17 cellular contexts compared by ENCODE assay signal in the genomic region with DNA sequence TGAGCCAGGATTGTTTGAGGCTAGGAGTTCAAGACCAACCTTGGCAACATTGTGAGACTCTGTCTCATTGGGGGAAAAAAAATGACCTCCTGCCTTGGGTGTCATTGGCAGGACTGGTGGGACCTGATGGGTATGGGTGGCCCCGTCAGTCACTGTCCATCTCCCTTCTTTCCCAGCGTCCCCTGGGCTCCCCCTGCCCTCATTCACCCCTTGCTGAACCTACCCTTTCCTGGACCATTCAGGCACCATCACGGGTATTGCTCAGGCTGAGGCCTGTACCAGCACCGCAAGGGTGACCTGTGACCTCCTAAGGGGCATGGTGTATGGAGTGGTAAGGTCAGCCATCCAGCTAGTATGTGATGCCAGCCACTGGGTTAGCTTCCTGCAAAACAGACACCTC. TPM values are rescaled to one million over a fixed set of nuclear protein-coding genes. Genes with fewer than 3 reads are reported as not detected.
DNase-seq lines count a peak whose midpoint lies in the region; ATAC-seq, FAIRE-seq and TF ChIP-seq lines count a peak whose summit lies in the region.
"Had no signal": no experiment of that assay in that cellular context is flagged by ENCODE, and none has a peak within 500 bp of the region (broad histone marks: within the 10 kb centered on the region; RNA-seq: fewer than 3 reads in every experiment).

No MANE protein-coding gene starts in this region.

- intact Hi-C loops in HepG2 (cut with micrococcal nuclease; ENCODE audit: unreplicated experiment) (no loop called here), PC-9 (cut with micrococcal nuclease; ENCODE audit: unreplicated experiment) (no loop called here)

- H3F3A ChIP-seq in PC-9 (ENCODE audit: insufficient read depth, low read depth), result peaks cover 11% of the 10 kb centered on the region; the same call in 1 of the 2 replicates

- no peaks in the 10 kb centered on the region for H4K20me1 ChIP-seq in HepG2 (ENCODE audit: insufficient read depth, low read length)
- no peaks in the 10 kb centered on the region for H4K20me1 ChIP-seq in PC-9 (ENCODE audit: insufficient read depth)

- H3K27ac ChIP-seq in RWPE1 (peak overlapping the region; percentile 11; the same call in 1 of the 2 replicates), HepG2 (ENCODE audit: extremely low read length, insufficient read depth, low read length) (no peak overlapping the region), trophoblast cell (ENCODE audit: low read depth, low read length) (no peak overlapping the region), PC-9 (no peak overlapping the region)

- no peak overlapping the region for H2BK5ac ChIP-seq in trophoblast cell (ENCODE audit: low read depth, low read length, poor library complexity)

- TF ChIP-seq EP300 in HepG2 (IDR thresholded peaks at IDR 0.05; ENCODE audit: low read depth in 2 of 2, low read length in 2 of 2) (no peak), HepG2 (CRISPR knock-in tag; IDR thresholded peaks at IDR 0.05; ENCODE audit: borderline replicate concordance) (no peak)

- peaks cover 2% of the 10 kb centered on the region for H3K36me3 Mint-ChIP-seq in activated CD8-positive, alpha-beta memory T cell treated with anti-CD3 and anti-CD28 coated beads, Interleukin-2, amount 10 ng/mL, durations not matched to agents 7 days and 5 days
- no peaks in the 10 kb centered on the region for H3K36me3 Mint-ChIP-seq in activated naive CD8-positive, alpha-beta T cell treated with anti-CD3 and anti-CD28 coated beads for 36 hours

- H4K91ac ChIP-seq in trophoblast cell (ENCODE audit: low read depth, low read length), result no peak overlapping the region

- no peak overlapping the region for H3K18ac ChIP-seq in trophoblast cell (ENCODE audit: low read length)

- no peak overlapping the region for H3K4ac ChIP-seq in trophoblast cell (ENCODE audit: low read depth, low read length)

- H3K9ac ChIP-seq in HepG2 (ENCODE audit: insufficient read depth, low read depth, low read length) (no peak overlapping the region), trophoblast cell (ENCODE audit: low read length) (peak overlapping the region; percentile 53)

- BruUV-seq in HepG2 (replicated peaks; lab: Mats Ljungman, UMichigan), result no TSS peak
- no TSS peak for BruUV-seq in PC-9 (replicated peaks; lab: Mats Ljungman, UMichigan)

- no peak overlapping the region for H2BK120ac ChIP-seq in trophoblast cell (ENCODE audit: insufficient read depth, low read length, poor library complexity)

- H3K27me3 ChIP-seq in H7 (ENCODE audit: control insufficient read depth, insufficient read depth, low read length) (no peaks in the 10 kb centered on the region), HepG2 (ENCODE audit: control insufficient read depth in 1 of 2, insufficient read depth in 2 of 2, low read length in 2 of 2) (no peaks in the 10 kb centered on the region), trophoblast cell (ENCODE audit: insufficient read depth, low read length) (no peaks in the 10 kb centered on the region), PC-9 (ENCODE audit: insufficient read depth, low read depth) (no peaks in the 10 kb centered on the region)

- CTCF ChIA-PET in RWPE1 (lab: Yijun Ruan, JAX) (interaction anchor here (1.0 kb wide), 1 partner anchor 11 kb away, joined by 3 read pairs; no protein-coding TSS in a partner anchor), HepG2 (lab: Yijun Ruan, JAX; ENCODE audit: low intra/inter-chr PET ratio, low total read pairs) (no interaction called here), PC-9 (lab: Charles Lee) (no interaction called here)
- CTCF ChIA-PET in activated CD8-positive, alpha-beta memory T cell treated with anti-CD3 and anti-CD28 coated beads, Interleukin-2, amount 10 ng/mL, durations not matched to agents 7 days and 5 days (lab: Charles Lee), result no interaction called here

- TF ChIP-seq CTCF in RWPE1 (conservative IDR thresholded peaks at IDR 0.05; ENCODE audit: low read depth) (no peak), HepG2 (CRISPR knock-in tag; IDR thresholded peaks at IDR 0.05) (no peak), PC-9 (conservative IDR thresholded peaks at IDR 0.05) (no peak)

- peaks cover 5% of the 10 kb centered on the region for H3K79me1 ChIP-seq in trophoblast cell (ENCODE audit: low read length)

- FAIRE-seq in HepG2 (lab: Jason Lieb, UNC), result no peak
- FAIRE-seq: GM18507 had no signal

- H3K79me2 ChIP-seq in HepG2 (ENCODE audit: insufficient read depth, low read length) (no peaks in the 10 kb centered on the region), trophoblast cell (ENCODE audit: control insufficient read depth, insufficient read depth, low read length, poor library complexity) (no peaks in the 10 kb centered on the region), PC-9 (ENCODE audit: low read depth) (no peaks in the 10 kb centered on the region)

- H3K9me3 ChIP-seq in HepG2 (ENCODE audit: low read length), result no peaks in the 10 kb centered on the region
- peaks cover 5% of the 10 kb centered on the region for H3K9me3 ChIP-seq in trophoblast cell (ENCODE audit: insufficient read depth, low read depth, low read length)
- H3K9me3 ChIP-seq in PC-9 (ENCODE audit: insufficient read depth, low read depth), result no peaks in the 10 kb centered on the region
- H3K9me3 ChIP-seq: Caco-2, HAP-1 had no signal

- 94% methylated on average over 2 of the region's 4 CpGs for WGBS in HepG2 (ENCODE audit: low lambda C conversion rate)
- no CpG with 5 or more reads among the region's 4 CpGs for WGBS in trophoblast cell (ENCODE audit: extremely low coverage, insufficient coverage, insufficient read length)

- H3K4me3 ChIP-seq in H7 (ENCODE audit: insufficient read depth, low read depth, low read length) (no peak overlapping the region), HepG2 (replicated peaks in 1 of 3; ENCODE audit: insufficient read depth in 1 of 3, low read depth in 2 of 3, low read length in 3 of 3) (no peak overlapping the region), trophoblast cell (ENCODE audit: low read depth, low read length) (no peak overlapping the region), PC-9 (no peak overlapping the region)
- H3K4me3 ChIP-seq: HAP-1 had no signal

- no peak; a peak in 1 of 4 replicates for TF ChIP-seq POLR2A in HepG2 (IDR thresholded peaks at IDR 0.05; ENCODE audit: insufficient read depth in 1 of 2, low read depth in 2 of 2, low read length in 2 of 2)

- H3K9me2 ChIP-seq in PC-9 (ENCODE audit: insufficient read depth), result no peaks in the 10 kb centered on the region

- no peaks in the 10 kb centered on the region for H3K9me3 Mint-ChIP-seq in activated CD8-positive, alpha-beta memory T cell treated with anti-CD3 and anti-CD28 coated beads, Interleukin-2, amount 10 ng/mL, durations not matched to agents 7 days and 5 days (ENCODE audit: low read depth)
- no peaks in the 10 kb centered on the region for H3K9me3 Mint-ChIP-seq in activated naive CD8-positive, alpha-beta T cell treated with anti-CD3 and anti-CD28 coated beads for 36 hours
- H3K9me3 Mint-ChIP-seq: CD14-positive monocyte; CD8-positive, alpha-beta memory T cell had no signal

- H3K4me2 ChIP-seq in HepG2 (ENCODE audit: low read depth, low read length) (no peak overlapping the region), trophoblast cell (ENCODE audit: low read length) (no peak overlapping the region), PC-9 (no peak overlapping the region)

- H3K4me1 Mint-ChIP-seq in activated CD8-positive, alpha-beta memory T cell treated with anti-CD3 and anti-CD28 coated beads, Interleukin-2, amount 10 ng/mL, durations not matched to agents 7 days and 5 days, result peaks cover 6% of the 10 kb centered on the region
- peaks cover 5% of the 10 kb centered on the region for H3K4me1 Mint-ChIP-seq in activated naive CD8-positive, alpha-beta T cell treated with anti-CD3 and anti-CD28 coated beads for 36 hours

- H3K27ac Mint-ChIP-seq in activated CD8-positive, alpha-beta memory T cell treated with anti-CD3 and anti-CD28 coated beads, Interleukin-2, amount 10 ng/mL, durations not matched to agents 7 days and 5 days, result no peak overlapping the region
- H3K27ac Mint-ChIP-seq in activated naive CD8-positive, alpha-beta T cell treated with anti-CD3 and anti-CD28 coated beads for 36 hours, result no peak overlapping the region
- H3K27ac Mint-ChIP-seq: CD14-positive monocyte had no signal

- H3K27me3 Mint-ChIP-seq in activated CD8-positive, alpha-beta memory T cell treated with anti-CD3 and anti-CD28 coated beads, Interleukin-2, amount 10 ng/mL, durations not matched to agents 7 days and 5 days, result no peaks in the 10 kb centered on the region
- H3K27me3 Mint-ChIP-seq in activated naive CD8-positive, alpha-beta T cell treated with anti-CD3 and anti-CD28 coated beads for 36 hours, result no peaks in the 10 kb centered on the region
- H3K27me3 Mint-ChIP-seq: CD8-positive, alpha-beta memory T cell had no signal

- H2AK5ac ChIP-seq in trophoblast cell (ENCODE audit: low read length), result no peak overlapping the region

- H3K36me3 ChIP-seq in H7 (replicated peaks; ENCODE audit: control insufficient read depth, insufficient read depth, low read length) (no peaks in the 10 kb centered on the region), HepG2 (replicated peaks in 1 of 2; ENCODE audit: control insufficient read depth in 1 of 2, insufficient read depth in 2 of 2, low read length in 2 of 2) (peaks cover 3 to 7% of the 10 kb centered on the region in 2 experiments; a peak in 2 of 5 replicates), trophoblast cell (ENCODE audit: control insufficient read depth in 1 of 2, insufficient read depth in 2 of 2, low read length in 2 of 2) (peaks cover 5 to 9% of the 10 kb centered on the region in 2 experiments), PC-9 (ENCODE audit: low read depth) (no peaks in the 10 kb centered on the region)
- H3K36me3 ChIP-seq: HAP-1 had no signal

- H2AFZ ChIP-seq in HepG2 (ENCODE audit: low read length), result no peak overlapping the region
- H2AFZ ChIP-seq in trophoblast cell (ENCODE audit: insufficient read depth, low read length, poor library complexity), result no peak overlapping the region
- H2AFZ ChIP-seq in PC-9, result no peak overlapping the region

- H4K12ac ChIP-seq in trophoblast cell (ENCODE audit: low read depth, low read length), result no peak overlapping the region

- no peak overlapping the region for H3K4me3 Mint-ChIP-seq in activated CD8-positive, alpha-beta memory T cell treated with anti-CD3 and anti-CD28 coated beads, Interleukin-2, amount 10 ng/mL, durations not matched to agents 7 days and 5 days
- H3K4me3 Mint-ChIP-seq in activated naive CD8-positive, alpha-beta T cell treated with anti-CD3 and anti-CD28 coated beads for 36 hours, result no peak overlapping the region
- H3K4me3 Mint-ChIP-seq: CD14-positive monocyte; CD8-positive, alpha-beta memory T cell had no signal

- POLR2A ChIA-PET in RWPE1 (lab: Yijun Ruan, JAX; ENCODE audit: low non-redundant PET) (interaction anchor here (0.6 kb wide), 2 partner anchors 20 to 136 kb away, joined by 3 to 8 read pairs; no protein-coding TSS in a partner anchor), HepG2 (lab: Yijun Ruan, JAX) (interaction anchor here (1.0 to 2.0 kb wide), 3 partner anchors 18 to 20 kb away, joined by 4 to 6 read pairs (median 5); partner anchors contain the start of genes ASL and CRCP), PC-9 (lab: Charles Lee; ENCODE audit: unreplicated experiment) (no interaction called here)

- DNase-seq in H7, result peak; percentile 19
- no peak for DNase-seq in RWPE1 (ENCODE audit: low spot score)
- DNase-seq in HepG2 (ENCODE audit: low spot score), result no peak
- no peak for DNase-seq in trophoblast cell
- DNase-seq in activated CD8-positive, alpha-beta memory T cell treated with anti-CD3 and anti-CD28 coated beads, Interleukin-2, amount 10 ng/mL, durations not matched to agents 7 days and 5 days, result no peak
- no peak for DNase-seq in activated naive CD8-positive, alpha-beta T cell treated with anti-CD3 and anti-CD28 coated beads for 36 hours
- DNase-seq in PC-9, result no peak
- DNase-seq: Caco-2; CD8-positive, alpha-beta memory T cell; DND-41; GDM1; GOT3; KBM-7 had no signal

- ATAC-seq in HepG2, result no peak
- ATAC-seq in activated CD8-positive, alpha-beta memory T cell treated with anti-CD3 and anti-CD28 coated beads, Interleukin-2, amount 10 ng/mL, durations not matched to agents 7 days and 5 days, result no peak
- ATAC-seq in GM18502 (IDR thresholded peaks at IDR 0.05; ENCODE audit: poor library complexity, unreplicated experiment), result no peak

- H3K4me1 ChIP-seq in HepG2 (ENCODE audit: insufficient read depth, low read length), result peaks cover 3% of the 10 kb centered on the region
- H3K4me1 ChIP-seq in trophoblast cell (ENCODE audit: control insufficient read depth in 1 of 2, insufficient read depth in 2 of 2, low read length in 2 of 2), result peaks cover 0 to 5% of the 10 kb centered on the region in 2 experiments
- H3K4me1 ChIP-seq in PC-9 (replicated peaks; ENCODE audit: insufficient read depth), result peaks cover 3% of the 10 kb centered on the region; the same call in 1 of the 2 replicates
- H3K4me1 ChIP-seq: Caco-2 had no signal

- TF ChIP-seq RAD21 in HepG2 (CRISPR knock-in tag; IDR thresholded peaks at IDR 0.05), result no peak

- in situ Hi-C loops in HepG2 (cut with HindIII; ENCODE audit: extremely low pct_ligation_motif_present, low pct_unique_long_range_greater_than_20kb), result no loop called here

- no peak overlapping the region for H2BK12ac ChIP-seq in trophoblast cell (ENCODE audit: low read length)

- H3K23ac ChIP-seq in trophoblast cell (ENCODE audit: low read length), result no peak overlapping the region

- H3K14ac ChIP-seq in trophoblast cell (ENCODE audit: low read length), result no peak overlapping the region

- no peak overlapping the region for H4K8ac ChIP-seq in trophoblast cell (ENCODE audit: low read depth, low read length)

RNA-seq across cellular contexts. Expression of gene ASL, which starts 19.4 kb away (rescaled TPM):
- total RNA-seq in H7 (2014; rRNA removed; shearing (Covaris generic)), result 30.0 and 34.4 TPM in 2 replicates
- total RNA-seq in HepG2 (2016; rRNA removed; fragmentation: Illumina TruSeq; extraction: Trizol) (63.8 and 71.4 TPM in 2 replicates), PC-9 (2021) (19.0 and 30.5 TPM in 2 replicates)
- total RNA-seq in HepG2 (2016; cell fraction: cytosol; rRNA removed; fragmentation: Illumina TruSeq; extraction: Trizol; ENCODE audit: low read depth), result 10.8 and 15.3 TPM in 2 replicates
- 60.6 and 73.6 TPM in 2 replicates for total RNA-seq in HepG2 (2016; cell fraction: insoluble cytoplasmic fraction; rRNA removed; fragmentation: Illumina TruSeq; extraction: Trizol)
- 20.5 and 23.7 TPM in 2 replicates for total RNA-seq in HepG2 (2016; cell fraction: membrane; rRNA removed; fragmentation: Illumina TruSeq; extraction: Trizol)
- 55.0 and 59.3 TPM in 2 replicates for total RNA-seq in HepG2 (2016; cell fraction: nucleus; rRNA removed; fragmentation: Illumina TruSeq; extraction: Trizol)
- 96.5 and 146 TPM in 2 replicates for polyA plus RNA-seq in HepG2 (2011; rRNA removed)
- polyA plus RNA-seq in HepG2 (2011; cell fraction: cytosol; rRNA removed), result 66.0 and 85.0 TPM in 2 replicates
- polyA plus RNA-seq in HepG2 (2011; cell fraction: nucleus; rRNA removed), result 457 and 482 TPM in 2 replicates
- polyA plus RNA-seq in HepG2 (2012), result 39.6 and 57.0 TPM in 2 replicates
- polyA plus RNA-seq in HepG2 (2016; cell fraction: cytosol; fragmentation: Illumina TruSeq; extraction: Trizol; ENCODE audit: low read depth), result 11.1 and 12.7 TPM in 2 replicates
- polyA plus RNA-seq in HepG2 (2016; cell fraction: insoluble cytoplasmic fraction; fragmentation: Illumina TruSeq; extraction: Trizol; ENCODE audit: low read depth), result 58.1 and 62.4 TPM in 2 replicates
- polyA plus RNA-seq in HepG2 (2016; cell fraction: membrane; fragmentation: Illumina TruSeq; extraction: Trizol; ENCODE audit: low read depth), result 16.6 and 18.5 TPM in 2 replicates
- polyA plus RNA-seq in HepG2 (2016; cell fraction: nucleus; fragmentation: Illumina TruSeq; extraction: Trizol; ENCODE audit: insufficient read depth, low read depth), result 139 and 142 TPM in 2 replicates
- polyA minus RNA-seq in HepG2 (2011; rRNA and poly(A)+ RNA removed; ENCODE audit: low replicate concordance), result 24.9 and 94.0 TPM in 2 replicates
- polyA minus RNA-seq in HepG2 (2011; cell fraction: cytosol; rRNA and poly(A)+ RNA removed), result 24.2 and 27.0 TPM in 2 replicates
- polyA minus RNA-seq in HepG2 (2011; cell fraction: nucleus; rRNA and poly(A)+ RNA removed), result 42.9 and 53.5 TPM in 2 replicates
- polyA plus RNA-seq in trophoblast cell (2013), result 16.5 and 17.4 TPM in 2 replicates
- total RNA-seq in activated CD8-positive, alpha-beta memory T cell treated with anti-CD3 and anti-CD28 coated beads, Interleukin-2, amount 10 ng/mL, durations not matched to agents 7 days and 5 days, result 10 to 100 TPM; 30.1 to 36.7 TPM
- total RNA-seq in activated naive CD8-positive, alpha-beta T cell treated with anti-CD3 and anti-CD28 coated beads for 36 hours, result 10 to 100 TPM; 19.0 to 22.8 TPM

RNA-seq across cellular contexts. Expression of gene CRCP, which starts 19.6 kb away (rescaled TPM):
- total RNA-seq in H7 (2014; rRNA removed; shearing (Covaris generic)), result 25.8 and 30.5 TPM in 2 replicates
- total RNA-seq in HepG2 (2016; rRNA removed; fragmentation: Illumina TruSeq; extraction: Trizol) (31.0 and 41.1 TPM in 2 replicates), PC-9 (2021) (32.4 and 37.1 TPM in 2 replicates)
- 9.9 and 16.6 TPM in 2 replicates for total RNA-seq in HepG2 (2016; cell fraction: cytosol; rRNA removed; fragmentation: Illumina TruSeq; extraction: Trizol; ENCODE audit: low read depth)
- total RNA-seq in HepG2 (2016; cell fraction: insoluble cytoplasmic fraction; rRNA removed; fragmentation: Illumina TruSeq; extraction: Trizol), result 31.6 and 44.5 TPM in 2 replicates
- 21.3 and 21.4 TPM in 2 replicates for total RNA-seq in HepG2 (2016; cell fraction: membrane; rRNA removed; fragmentation: Illumina TruSeq; extraction: Trizol)
- total RNA-seq in HepG2 (2016; cell fraction: nucleus; rRNA removed; fragmentation: Illumina TruSeq; extraction: Trizol), result 13.8 and 14.1 TPM in 2 replicates
- 22.7 and 27.7 TPM in 2 replicates for polyA plus RNA-seq in HepG2 (2011; rRNA removed)
- polyA plus RNA-seq in HepG2 (2011; cell fraction: cytosol; rRNA removed), result 27.6 and 28.2 TPM in 2 replicates
- 10.8 and 14.7 TPM in 2 replicates for polyA plus RNA-seq in HepG2 (2011; cell fraction: nucleus; rRNA removed)
- 20.8 and 22.7 TPM in 2 replicates for polyA plus RNA-seq in HepG2 (2012)
- 5.1 and 5.2 TPM in 2 replicates for polyA plus RNA-seq in HepG2 (2016; cell fraction: cytosol; fragmentation: Illumina TruSeq; extraction: Trizol; ENCODE audit: low read depth)
- polyA plus RNA-seq in HepG2 (2016; cell fraction: insoluble cytoplasmic fraction; fragmentation: Illumina TruSeq; extraction: Trizol; ENCODE audit: low read depth), result 28.2 and 29.7 TPM in 2 replicates
- 10.6 and 11.6 TPM in 2 replicates for polyA plus RNA-seq in HepG2 (2016; cell fraction: membrane; fragmentation: Illumina TruSeq; extraction: Trizol; ENCODE audit: low read depth)
- 16.1 and 23.0 TPM in 2 replicates for polyA plus RNA-seq in HepG2 (2016; cell fraction: nucleus; fragmentation: Illumina TruSeq; extraction: Trizol; ENCODE audit: insufficient read depth, low read depth)
- 20.8 and 22.0 TPM in 2 replicates for polyA minus RNA-seq in HepG2 (2011; rRNA and poly(A)+ RNA removed; ENCODE audit: low replicate concordance)
- 20.6 and 22.6 TPM in 2 replicates for polyA minus RNA-seq in HepG2 (2011; cell fraction: cytosol; rRNA and poly(A)+ RNA removed)
- polyA minus RNA-seq in HepG2 (2011; cell fraction: nucleus; rRNA and poly(A)+ RNA removed), result 18.3 and 21.8 TPM in 2 replicates
- 12.0 and 12.2 TPM in 2 replicates for polyA plus RNA-seq in trophoblast cell (2013)
- 10 to 100 TPM; 28.3 to 29.4 TPM for total RNA-seq in activated CD8-positive, alpha-beta memory T cell treated with anti-CD3 and anti-CD28 coated beads, Interleukin-2, amount 10 ng/mL, durations not matched to agents 7 days and 5 days
- total RNA-seq in activated naive CD8-positive, alpha-beta T cell treated with anti-CD3 and anti-CD28 coated beads for 36 hours, result 10 to 100 TPM; 33.8 to 34.8 TPM
